ENCODE assay signal across 14 cellular contexts in genomic region chr7:21844742-21845141, GRCh38.
"Had no signal": no experiment of that assay in that cellular context is flagged by ENCODE, and none has a peak within 500 bp of the region (broad histone marks: within the 10 kb centered on the region; RNA-seq: fewer than 3 reads in every experiment).

No MANE protein-coding gene starts in this region.

- FAIRE-seq: TTC549 had no signal

- H3K9me3 ChIP-seq: body of pancreas, suprapubic skin had no signal

- H3K4me1 ChIP-seq: body of pancreas, suprapubic skin had no signal

- ATAC-seq: body of pancreas; stimulated activated naive CD8-positive, alpha-beta T cell treated with anti-CD3 and anti-CD28 coated beads, Interleukin-15, Interleukin-2, amounts not matched to agents 100 U/mL and 50 U/mL, for 24 hours had no signal

- DNase-seq: activated CD4-positive, alpha-beta T cell treated with anti-CD3 and anti-CD28 coated beads, Interleukin-2, amount 10 ng/mL, durations not matched to agents 7 days and 5 days; activated CD4-positive, CD25-positive, alpha-beta regulatory T cell; activated naive CD4-positive, alpha-beta T cell treated with anti-CD3 and anti-CD28 coated beads, Interleukin-2, amount 50 U/mL, for 16 hours; activated T-cell treated with anti-CD3 and anti-CD28 coated beads for 4 hours; amniotic stem cell; body of pancreas; erythroblast; glutamatergic neuron; stimulated activated CD4-positive, alpha-beta T cell treated with anti-CD3 and anti-CD28 coated beads, Interleukin-4, amount 100 ng/mL, for 1 hour; stimulated activated CD8-positive, alpha-beta memory T cell treated with anti-CD3 and anti-CD28 coated beads, Interleukin-4, amount 100 ng/mL, for 48 hours; stimulated activated naive CD8-positive, alpha-beta T cell treated with anti-CD3 and anti-CD28 coated beads, Interleukin-15, Interleukin-2, amounts not matched to agents 100 U/mL and 50 U/mL, for 24 hours; T-helper 2 cell had no signal

- H3K4me3 ChIP-seq: body of pancreas, suprapubic skin had no signal

- H3K27me3 ChIP-seq: body of pancreas, suprapubic skin had no signal

- H3K27ac ChIP-seq: body of pancreas, suprapubic skin had no signal

- H3K36me3 ChIP-seq: suprapubic skin had no signal
